In genomic region chr6:48765352-48765961, GRCh38 we compare ENCODE assay signal across 9 cellular contexts.
DNase-seq lines count a peak whose midpoint lies in the region; ATAC-seq and TF ChIP-seq lines count a peak whose summit lies in the region.
"Had no signal": no experiment of that assay in that cellular context is flagged by ENCODE, and none has a peak within 500 bp of the region (broad histone marks: within the 10 kb centered on the region; RNA-seq: fewer than 3 reads in every experiment).

No MANE protein-coding gene starts in this region.

- intact Hi-C loops in Calu3 (cut with micrococcal nuclease; ENCODE audit: unreplicated experiment): loop anchor here (1.0 to 10.0 kb wide), 5 partner anchors 231 to 678 kb away; no protein-coding TSS in a partner anchor
- intact Hi-C loops in activated naive CD4-positive, alpha-beta T cell treated with anti-CD3 and anti-CD28 coated beads for 36 hours (cut with micrococcal nuclease): loop anchor here (1.0 kb wide), 1 partner anchor 977 kb away; no protein-coding TSS in a partner anchor

- no peak overlapping the region for H3K4me3 Mint-ChIP-seq in Calu3 (ENCODE audit: low read depth, unreplicated experiment)
- H3K4me3 Mint-ChIP-seq in mesothelial cell of epicardium: peak overlapping the region; percentile 42
- H3K4me3 Mint-ChIP-seq in activated naive CD4-positive, alpha-beta T cell treated with anti-CD3 and anti-CD28 coated beads for 36 hours: no peak overlapping the region
- no peak overlapping the region for H3K4me3 Mint-ChIP-seq in activated T-cell treated with anti-CD3 and anti-CD28 coated beads, Interleukin-2, amount 50 U/mL, for 4 hours
- H3K4me3 Mint-ChIP-seq: naive B cell had no signal

- H3K36me3 Mint-ChIP-seq in Calu3 (ENCODE audit: insufficient read depth, unreplicated experiment) (no peaks in the 10 kb centered on the region), mesothelial cell of epicardium (no peaks in the 10 kb centered on the region)
- H3K36me3 Mint-ChIP-seq in activated naive CD4-positive, alpha-beta T cell treated with anti-CD3 and anti-CD28 coated beads for 36 hours (ENCODE audit: low read depth): no peaks in the 10 kb centered on the region
- no peaks in the 10 kb centered on the region for H3K36me3 Mint-ChIP-seq in activated T-cell treated with anti-CD3 and anti-CD28 coated beads, Interleukin-2, amount 50 U/mL, for 4 hours (ENCODE audit: insufficient read depth)
- H3K36me3 Mint-ChIP-seq: naive B cell had no signal

- no peaks in the 10 kb centered on the region for H3K9me3 Mint-ChIP-seq in Calu3 (ENCODE audit: low read depth, unreplicated experiment)
- peaks cover under 1% of the 10 kb centered on the region for H3K9me3 Mint-ChIP-seq in mesothelial cell of epicardium
- no peaks in the 10 kb centered on the region for H3K9me3 Mint-ChIP-seq in activated naive CD4-positive, alpha-beta T cell treated with anti-CD3 and anti-CD28 coated beads for 36 hours
- no peaks in the 10 kb centered on the region for H3K9me3 Mint-ChIP-seq in activated T-cell treated with anti-CD3 and anti-CD28 coated beads, Interleukin-2, amount 50 U/mL, for 4 hours

- peak overlapping the region; percentile 54 for H3K27ac Mint-ChIP-seq in Calu3 (ENCODE audit: unreplicated experiment)
- H3K27ac Mint-ChIP-seq in mesothelial cell of epicardium: peak overlapping the region; percentile 41
- H3K27ac Mint-ChIP-seq in activated naive CD4-positive, alpha-beta T cell treated with anti-CD3 and anti-CD28 coated beads for 36 hours: no peak overlapping the region

- no peak for ATAC-seq in GM21737 (IDR thresholded peaks at IDR 0.05; ENCODE audit: unreplicated experiment)
- no peak for ATAC-seq in activated T-cell treated with anti-CD3 and anti-CD28 coated beads, Interleukin-2, amount 50 U/mL, for 4 hours

- H3K4me1 Mint-ChIP-seq in Calu3 (ENCODE audit: low read depth, unreplicated experiment): peaks cover 18% of the 10 kb centered on the region
- H3K4me1 Mint-ChIP-seq in mesothelial cell of epicardium: peaks cover 28% of the 10 kb centered on the region
- H3K4me1 Mint-ChIP-seq in activated naive CD4-positive, alpha-beta T cell treated with anti-CD3 and anti-CD28 coated beads for 36 hours (ENCODE audit: low read depth): no peaks in the 10 kb centered on the region
- no peaks in the 10 kb centered on the region for H3K4me1 Mint-ChIP-seq in activated T-cell treated with anti-CD3 and anti-CD28 coated beads, Interleukin-2, amount 50 U/mL, for 4 hours (ENCODE audit: low read depth)
- H3K4me1 Mint-ChIP-seq: naive B cell had no signal

- CTCF ChIA-PET in Calu3 (lab: Charles Lee): interaction anchor here (0.5 to 2.0 kb wide), 6 partner anchors 10 to 1427 kb away, joined by 3 to 13 read pairs (median 8); no protein-coding TSS in a partner anchor
- CTCF ChIA-PET in activated naive CD4-positive, alpha-beta T cell treated with anti-CD3 and anti-CD28 coated beads for 36 hours (lab: Charles Lee): no interaction called here

- no TSS peak for BruUV-seq in Calu3 (replicated peaks; lab: Mats Ljungman, UMichigan)

- no peaks in the 10 kb centered on the region for H3K27me3 Mint-ChIP-seq in Calu3 (ENCODE audit: unreplicated experiment)
- peaks cover 3% of the 10 kb centered on the region for H3K27me3 Mint-ChIP-seq in mesothelial cell of epicardium (ENCODE audit: low read depth)
- H3K27me3 Mint-ChIP-seq in activated naive CD4-positive, alpha-beta T cell treated with anti-CD3 and anti-CD28 coated beads for 36 hours (ENCODE audit: low read depth): no peaks in the 10 kb centered on the region
- no peaks in the 10 kb centered on the region for H3K27me3 Mint-ChIP-seq in activated T-cell treated with anti-CD3 and anti-CD28 coated beads, Interleukin-2, amount 50 U/mL, for 4 hours (ENCODE audit: low read depth)
- H3K27me3 Mint-ChIP-seq: naive B cell had no signal

- TF ChIP-seq CTCF in Calu3 (IDR thresholded peaks at IDR 0.05; ENCODE audit: unreplicated experiment): peak; percentile 46
- peak; percentile 42 for TF ChIP-seq CTCF in mesothelial cell of epicardium (IDR thresholded peaks at IDR 0.05; ENCODE audit: unreplicated experiment)

- DNase-seq in Calu3: peak; percentile 47
- DNase-seq in HK-2 (ENCODE audit: unreplicated experiment): peak; percentile 6
- peak; percentile 52 for DNase-seq in NOMO-1 treated with DMSO at 0.1 percent for 48 hours (lab: John Stamatoyannopoulos, UW; ENCODE audit: unreplicated experiment)
- peak; percentile 67 for DNase-seq in dermis blood vessel endothelial cell
- peak in 1 of 2 experiments; percentile 53 for DNase-seq in mesothelial cell of epicardium (ENCODE audit: low spot score in 2 of 2, unreplicated experiment in 2 of 2)
- DNase-seq in activated naive CD4-positive, alpha-beta T cell treated with anti-CD3 and anti-CD28 coated beads for 36 hours: no peak
- no peak for DNase-seq in activated T-cell treated with anti-CD3 and anti-CD28 coated beads, Interleukin-2, amount 50 U/mL, for 4 hours
- DNase-seq: naive B cell had no signal

Comparison
In these comparisons a context has a peak if more than half of its experiments do, and no peak if none do; other contexts are left out.
1. DNase-seq: peak in Calu3 (single experiment), HK-2 (single experiment), NOMO-1 treated with DMSO at 0.1 percent for 48 hours (single experiment) and dermis blood vessel endothelial cell (single experiment); none in activated naive CD4-positive, alpha-beta T cell treated with anti-CD3 and anti-CD28 coated beads for 36 hours (single experiment) and activated T-cell treated with anti-CD3 and anti-CD28 coated beads, Interleukin-2, amount 50 U/mL, for 4 hours (single experiment).